In genomic region chr2:239326831-239327535, GRCh38 we compare ENCODE assay signal across 8 cellular contexts.
DNase-seq lines count a peak whose midpoint lies in the region; ATAC-seq, FAIRE-seq and TF ChIP-seq lines count a peak whose summit lies in the region.

No MANE protein-coding gene starts in this region.

- peak; percentile 69 for DNase-seq in T follicular helper cell (ENCODE audit: low read depth)
- DNase-seq in pancreas: peak; percentile 34 to 87 (median 64)
- DNase-seq in upper lobe of right lung: peak; percentile 39
- no peak for DNase-seq in EL
- no peak for DNase-seq in HAP-1 (ENCODE audit: low spot score in 2 of 2)
- no peak for DNase-seq in HEK293T (ENCODE audit: extremely low spot score)

- H3K36me3 ChIP-seq in pancreas (no peaks in the 10 kb centered on the region), upper lobe of right lung (no peaks in the 10 kb centered on the region), HAP-1 (replicated peaks) (no peaks in the 10 kb centered on the region)

- in situ Hi-C loops in HAP-1 (cut with MboI; ENCODE audit: low sequenced_read_pairs): no loop called here

- H3K27me3 ChIP-seq in pancreas (no peaks in the 10 kb centered on the region), upper lobe of right lung (no peaks in the 10 kb centered on the region), HAP-1 (ENCODE audit: low read depth) (no peaks in the 10 kb centered on the region)

- POLR2A ChIA-PET in HEK293T (lab: Yijun Ruan, JAX): no interaction called here

- H3K4me3 ChIP-seq in pancreas: no peak overlapping the region
- no peak overlapping the region for H3K4me3 ChIP-seq in upper lobe of right lung
- no peak overlapping the region for H3K4me3 ChIP-seq in HAP-1

- intact Hi-C loops in pancreas (cut with DNase I): no loop called here
- intact Hi-C loops in upper lobe of right lung (cut with DNase I): no loop called here

- no peaks in the 10 kb centered on the region for H3K9me3 ChIP-seq in pancreas
- no peaks in the 10 kb centered on the region for H3K9me3 ChIP-seq in upper lobe of right lung
- no peaks in the 10 kb centered on the region for H3K9me3 ChIP-seq in HAP-1

- 41 to 46% methylated on average over 16 of the region's 16 CpGs for WGBS in pancreas, 2 donors

- TF ChIP-seq CTCF in pancreas (IDR thresholded peaks at IDR 0.05) (no peak), upper lobe of right lung (IDR thresholded peaks at IDR 0.05) (no peak)

- peak; percentile 35 for ATAC-seq in HG02623 (IDR thresholded peaks at IDR 0.05; ENCODE audit: unreplicated experiment)
- ATAC-seq in pancreas: peak; percentile 65 to 85 (median 74)
- ATAC-seq in upper lobe of right lung: no peak

- H3K27ac ChIP-seq in angular gyrus (ENCODE audit: low read depth, low read length) (peak overlapping the region; percentile 47), pancreas (peak overlapping the region in 1 of 4 donors; percentile 10), upper lobe of right lung (no peak overlapping the region)

- CTCF ChIA-PET in HEK293T (lab: Yijun Ruan, JAX): no interaction called here

- FAIRE-seq in pancreas (lab: Jason Lieb, UNC): no peak

- peaks cover 0 to 38% (median 15%) of the 10 kb centered on the region in 3 donors for H3K4me1 ChIP-seq in pancreas
- H3K4me1 ChIP-seq in upper lobe of right lung: peaks cover 17% of the 10 kb centered on the region
- H3K4me1 ChIP-seq in HAP-1: no peaks in the 10 kb centered on the region

TF ChIP-seq in HEK293T, 16 proteins besides CTCF, POLR2A, EP300 and RAD21:
- TF ChIP-seq CTBP1 (IDR thresholded peaks at IDR 0.05; ENCODE audit: borderline replicate concordance): no peak
- no peak for TF ChIP-seq BHLHE40 (IDR thresholded peaks at IDR 0.05; ENCODE audit: borderline replicate concordance)
- no peak for TF ChIP-seq ELF4 (IDR thresholded peaks at IDR 0.05)
- no peak for TF ChIP-seq NFRKB (IDR thresholded peaks at IDR 0.05)
- TF ChIP-seq FOXA1 (IDR thresholded peaks at IDR 0.05): no peak
- TF ChIP-seq SUZ12 (IDR thresholded peaks at IDR 0.05): no peak
- no peak for TF ChIP-seq FOXK2 (IDR thresholded peaks at IDR 0.05)
- no peak for TF ChIP-seq TARDBP (IDR thresholded peaks at IDR 0.05)
- no peak for TF ChIP-seq ARNT (IDR thresholded peaks at IDR 0.05)
- TF ChIP-seq ZNF384 (IDR thresholded peaks at IDR 0.05): no peak
- TF ChIP-seq LEF1 (IDR thresholded peaks at IDR 0.05; ENCODE audit: borderline replicate concordance): no peak
- no peak for TF ChIP-seq L3MBTL2 (conservative IDR thresholded peaks at IDR 0.05)
- TF ChIP-seq FOXM1 (IDR thresholded peaks at IDR 0.05; ENCODE audit: borderline replicate concordance): no peak
- no peak for TF ChIP-seq HDGF (IDR thresholded peaks at IDR 0.05; ENCODE audit: borderline replicate concordance)
- TF ChIP-seq SP1 (IDR thresholded peaks at IDR 0.05): no peak
- no peak for TF ChIP-seq PKNOX1 (IDR thresholded peaks at IDR 0.05)

Comparison
In these comparisons a context has a peak if more than half of its experiments do, and no peak if none do; other contexts are left out.
1. DNase-seq: peak in T follicular helper cell (single experiment), pancreas (6 of 6) and upper lobe of right lung (single experiment); none in EL (single experiment), HAP-1 (0 of 2) and HEK293T (single experiment).